In genomic region chr2:28958689-28959088, GRCh38 we compare ENCODE assay signal across 8 cellular contexts. TPM values are rescaled to one million over a fixed set of nuclear protein-coding genes. Genes with fewer than 3 reads are reported as not detected.
DNase-seq lines count a peak whose midpoint lies in the region; ATAC-seq and TF ChIP-seq lines count a peak whose summit lies in the region.

No MANE protein-coding gene starts in this region.

- TF ChIP-seq CTCF in AG09319 (IDR thresholded peaks at IDR 0.05; ENCODE audit: low read depth, low read length): peak; percentile 48
- TF ChIP-seq CTCF in GM13976 (IDR thresholded peaks at IDR 0.05; ENCODE audit: borderline replicate concordance, control extremely low read depth, extremely low read depth, insufficient read depth, missing control alignments): peak; percentile 44
- TF ChIP-seq CTCF in chondrocyte (IDR thresholded peaks at IDR 0.05): peak; percentile 90

- ATAC-seq in T-cell (replicated peaks in 1 of 4) (peak; percentile 52 to 75 (median 60)), GM18868 (IDR thresholded peaks at IDR 0.05; ENCODE audit: unreplicated experiment) (no peak)
- peak; percentile 56 to 69 for ATAC-seq in stimulated activated naive B cell treated with anti-CD40 and anti-IgM and Interleukin-4, amounts not matched to agents 10 μg/mL and 1 μg/mL and 100 μg/mL, for 72 hours (replicated peaks)

- DNase-seq in AG09319 (ENCODE audit: extremely low read depth, low read depth) (peak; percentile 45), GM13976 (ENCODE audit: low spot score) (peak; percentile 73), NCI-H187 treated with DMSO at 0.1 percent for 48 hours (lab: John Stamatoyannopoulos, UW) (peak; percentile 41), T-cell (peak in 22 of 34 experiments; percentile 3 to 59 (median 18)), chondrocyte (ENCODE audit: low spot score) (no peak), left kidney (ENCODE audit: low read depth, low spot score) (peak; percentile 90)
- peak; percentile 15 for DNase-seq in stimulated activated naive B cell treated with anti-CD40 and anti-IgM and Interleukin-4, amounts not matched to agents 10 μg/mL and 1 μg/mL and 100 μg/mL, for 72 hours

- H3K27ac Mint-ChIP-seq in T-cell (no peak overlapping the region), chondrocyte (ENCODE audit: unreplicated experiment) (no peak overlapping the region)
- no peak overlapping the region for H3K27ac Mint-ChIP-seq in stimulated activated naive B cell treated with anti-CD40 and anti-IgM and Interleukin-4, amounts not matched to agents 10 μg/mL and 1 μg/mL and 100 μg/mL, for 72 hours

- no peaks in the 10 kb centered on the region for H3K9me3 Mint-ChIP-seq in T-cell
- H3K9me3 Mint-ChIP-seq in chondrocyte (ENCODE audit: low read depth): no peaks in the 10 kb centered on the region
- H3K9me3 Mint-ChIP-seq in stimulated activated naive B cell treated with anti-CD40 and anti-IgM and Interleukin-4, amounts not matched to agents 10 μg/mL and 1 μg/mL and 100 μg/mL, for 72 hours: no peaks in the 10 kb centered on the region

- H3K27me3 Mint-ChIP-seq in T-cell: peaks cover 0 to 6% of the 10 kb centered on the region in 2 donors
- no peaks in the 10 kb centered on the region for H3K27me3 Mint-ChIP-seq in chondrocyte (ENCODE audit: low read depth)
- no peaks in the 10 kb centered on the region for H3K27me3 Mint-ChIP-seq in stimulated activated naive B cell treated with anti-CD40 and anti-IgM and Interleukin-4, amounts not matched to agents 10 μg/mL and 1 μg/mL and 100 μg/mL, for 72 hours

- H3K36me3 Mint-ChIP-seq in T-cell (no peaks in the 10 kb centered on the region), chondrocyte (ENCODE audit: low read depth) (no peaks in the 10 kb centered on the region)
- peaks cover 0 to 3% of the 10 kb centered on the region in 2 donors for H3K36me3 Mint-ChIP-seq in stimulated activated naive B cell treated with anti-CD40 and anti-IgM and Interleukin-4, amounts not matched to agents 10 μg/mL and 1 μg/mL and 100 μg/mL, for 72 hours

- POLR2A ChIA-PET in T-cell (lab: Charles Lee): interaction anchor here in 1 of 2 donors (0.7 kb wide), 1 partner anchor 160 kb away, joined by 6 read pairs; no protein-coding TSS in a partner anchor

- H3K4me3 Mint-ChIP-seq in T-cell (no peak overlapping the region), chondrocyte (ENCODE audit: unreplicated experiment) (no peak overlapping the region)
- H3K4me3 Mint-ChIP-seq in stimulated activated naive B cell treated with anti-CD40 and anti-IgM and Interleukin-4, amounts not matched to agents 10 μg/mL and 1 μg/mL and 100 μg/mL, for 72 hours: no peak overlapping the region

- in situ Hi-C loops in GM13976 (cut with MboI; ENCODE audit: low sequenced_read_pairs, unreplicated experiment): no loop called here

- CTCF ChIA-PET in T-cell (lab: Charles Lee): interaction anchor here (0.7 to 1.8 kb wide), 10 partner anchors 52 to 1744 kb away, joined by 3 to 7 read pairs (median 3); no protein-coding TSS in a partner anchor

- peaks cover 7 to 13% (median 11%) of the 10 kb centered on the region in 3 donors for H3K4me1 Mint-ChIP-seq in T-cell
- H3K4me1 Mint-ChIP-seq in chondrocyte (ENCODE audit: low read depth): peaks cover 13% of the 10 kb centered on the region
- peaks cover 0 to 6% of the 10 kb centered on the region in 2 donors for H3K4me1 Mint-ChIP-seq in stimulated activated naive B cell treated with anti-CD40 and anti-IgM and Interleukin-4, amounts not matched to agents 10 μg/mL and 1 μg/mL and 100 μg/mL, for 72 hours

RNA-seq across cellular contexts. Expression of gene TOGARAM2, which starts 22.4 kb away (rescaled TPM):
- total RNA-seq in T-cell: 1 to 10 TPM; 1.7 to 5.2 (median 2.7) TPM
- 0.07 to 0.72 TPM (median 0.49 TPM) in 3 replicates for total RNA-seq in chondrocyte
